9 cellular contexts compared by ENCODE assay signal in the genomic region with DNA sequence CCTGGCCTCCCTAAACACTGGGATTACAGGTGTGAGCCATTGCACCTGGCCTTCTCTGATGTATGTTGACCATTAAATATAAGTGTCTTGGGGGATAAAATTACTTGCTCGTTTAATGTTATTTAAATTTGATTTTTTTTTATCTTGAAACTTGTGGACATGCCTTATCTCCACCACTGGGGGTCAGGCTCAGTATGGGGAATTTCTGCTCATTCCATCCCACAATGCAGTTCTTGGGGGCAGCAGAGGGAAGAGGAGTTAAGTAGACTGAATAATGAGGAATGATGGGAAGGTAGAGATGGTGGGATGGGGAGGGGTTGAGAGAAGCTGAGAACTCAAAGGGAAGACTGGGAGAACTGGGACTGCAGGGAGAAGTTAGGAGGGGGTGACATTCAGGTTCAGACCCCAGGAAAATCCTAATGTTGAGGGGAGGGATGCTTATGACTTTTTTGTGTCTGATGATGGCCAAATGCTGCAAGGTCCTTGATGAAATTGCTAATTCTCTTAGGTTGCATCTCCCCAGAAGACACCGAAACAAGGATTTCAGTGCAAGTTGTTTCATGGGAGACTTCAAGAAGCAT.
DNase-seq lines count a peak whose midpoint lies in the region; ATAC-seq and TF ChIP-seq lines count a peak whose summit lies in the region.
"Had no signal": no experiment of that assay in that cellular context is flagged by ENCODE, and none has a peak within 500 bp of the region (broad histone marks: within the 10 kb centered on the region; RNA-seq: fewer than 3 reads in every experiment).

No MANE protein-coding gene starts in this region.

- intact Hi-C loops in adrenal gland (cut with DNase I) = loop anchor here in 1 of 2 donors (10.0 kb wide), 1 partner anchor 250 kb away; a partner anchor contains a TSS
- intact Hi-C loops in left colon (cut with DNase I, micrococcal nuclease) = no loop called here

- 48 to 50% (median 49%) methylated on average over 2 of the region's 2 CpGs for WGBS in adrenal gland, 4 donors

- peaks cover 0 to 8% (median 0%) of the 10 kb centered on the region in 3 donors for H3K9me3 ChIP-seq in adrenal gland (replicated peaks in 1 of 3)

- H3K36me3 Mint-ChIP-seq in activated T-helper 17 cell treated with anti-CD3 and anti-CD28 coated beads, Interleukin-2, amount 50 U/mL, for 72 hours (ENCODE audit: low read depth) = no peaks in the 10 kb centered on the region

- no peak overlapping the region for H3K4me3 ChIP-seq in adrenal gland
- H3K4me3 ChIP-seq: skin epidermis had no signal

- no peaks in the 10 kb centered on the region for H3K27me3 ChIP-seq in adrenal gland

- DNase-seq in Daoy (ENCODE audit: low read depth) = peak; percentile 46
- peak; percentile 62 to 68 for DNase-seq in Kasumi-1 (lab: John Stamatoyannopoulos, UW)
- peak in 6 of 7 donors; percentile 37 to 58 (median 46) for DNase-seq in adrenal gland
- peak in 1 of 2 donors; percentile 17 for DNase-seq in left colon

- H3K4me1 ChIP-seq in adrenal gland (replicated peaks in 1 of 2) = no peaks in the 10 kb centered on the region

- H3K36me3 ChIP-seq in adrenal gland (replicated peaks in 1 of 2) = no peaks in the 10 kb centered on the region

- peak; percentile 61 to 76 (median 66) for TF ChIP-seq CTCF in adrenal gland (IDR thresholded peaks at IDR 0.05)

- TF ChIP-seq POLR2A in adrenal gland (IDR thresholded peaks at IDR 0.05) = no peak

- no peak overlapping the region for H3K27ac ChIP-seq in adrenal gland
- H3K27ac ChIP-seq: skin epidermis had no signal

- peaks cover 22% of the 10 kb centered on the region for H3K27me3 Mint-ChIP-seq in activated T-helper 17 cell treated with anti-CD3 and anti-CD28 coated beads, Interleukin-2, amount 50 U/mL, for 72 hours

- no peaks in the 10 kb centered on the region for H3K4me1 Mint-ChIP-seq in activated T-helper 17 cell treated with anti-CD3 and anti-CD28 coated beads, Interleukin-2, amount 50 U/mL, for 72 hours

- H3K9me3 Mint-ChIP-seq in activated T-helper 17 cell treated with anti-CD3 and anti-CD28 coated beads, Interleukin-2, amount 50 U/mL, for 72 hours = peaks cover 6% of the 10 kb centered on the region

- no peak overlapping the region for H3K27ac Mint-ChIP-seq in activated T-helper 17 cell treated with anti-CD3 and anti-CD28 coated beads, Interleukin-2, amount 50 U/mL, for 72 hours

- no peak overlapping the region for H3K4me3 Mint-ChIP-seq in activated T-helper 17 cell treated with anti-CD3 and anti-CD28 coated beads, Interleukin-2, amount 50 U/mL, for 72 hours

- ATAC-seq in left colon (peak; percentile 71), HG02678 (IDR thresholded peaks at IDR 0.05; ENCODE audit: unreplicated experiment) (no peak), GM21360 (IDR thresholded peaks at IDR 0.05; ENCODE audit: unreplicated experiment) (no peak), HG02970 (IDR thresholded peaks at IDR 0.05; ENCODE audit: low FRiP score, unreplicated experiment) (no peak)
- no peak for ATAC-seq in activated T-helper 17 cell treated with anti-CD3 and anti-CD28 coated beads, Interleukin-2, amount 50 U/mL, for 72 hours (replicated peaks)
